Comparison of ENCODE assay signal across 8 cellular contexts in genomic region chr3:122794779-122795673, GRCh38. TPM values are rescaled to one million over a fixed set of nuclear protein-coding genes. Genes with fewer than 3 reads are reported as not detected.
DNase-seq lines count a peak whose midpoint lies in the region; ATAC-seq, FAIRE-seq and TF ChIP-seq lines count a peak whose summit lies in the region.

Gene SLC49A4, plus strand, starts transcription at chr3:122795069. Its CDS starts 124 bp downstream, at chr3:122795193.

- H3K27me3 ChIP-seq in DOHH2 (ENCODE audit: control insufficient read depth, low read length), result no peaks in the 10 kb centered on the region
- no peaks in the 10 kb centered on the region for H3K27me3 ChIP-seq in ovary
- no peaks in the 10 kb centered on the region for H3K27me3 ChIP-seq in tibial artery

- H3K4me1 Mint-ChIP-seq in activated T-helper 2 cell treated with anti-CD3 and anti-CD28 coated beads, Interferon-gamma antibody, Interleukin-2, Interleukin-4, amounts not matched to agents 10 μg/mL and 5 μg/mL and 100 μg/mL, durations not matched to agents 14 hours and 24 hours and 36 hours (ENCODE audit: low read depth), result peaks cover 31% of the 10 kb centered on the region

- H3K4me3 Mint-ChIP-seq in activated T-helper 2 cell treated with anti-CD3 and anti-CD28 coated beads, Interferon-gamma antibody, Interleukin-2, Interleukin-4, amounts not matched to agents 10 μg/mL and 5 μg/mL and 100 μg/mL, durations not matched to agents 14 hours and 24 hours and 36 hours (ENCODE audit: low read depth), result peak within 1 kb of the TSS; percentile 88

- no peaks in the 10 kb centered on the region for H4K20me1 ChIP-seq in DOHH2 (ENCODE audit: control insufficient read depth, insufficient read depth, low read depth, low read length)

- DNase-seq in LoVo (ENCODE audit: low spot score) (peak; percentile 83), frontal cortex (ENCODE audit: low spot score in 2 of 2) (peak; percentile 78 to 83), ovary (peak; percentile 68 to 83 (median 74)), tibial artery (peak; percentile 66 to 85), NCI-H1092 treated with DMSO at 0.1 percent for 48 hours (lab: John Stamatoyannopoulos, UW) (no peak)
- DNase-seq in activated T-helper 2 cell treated with anti-CD3 and anti-CD28 coated beads, Interferon-gamma antibody, Interleukin-2, Interleukin-4, amounts not matched to agents 10 μg/mL and 5 μg/mL and 100 μg/mL, durations not matched to agents 14 hours and 24 hours and 36 hours (ENCODE audit: low spot score), result peak; percentile 62

- H3K9me2 ChIP-seq in DOHH2 (replicated peaks; ENCODE audit: control insufficient read depth, low read length), result no peaks in the 10 kb centered on the region

- FAIRE-seq in frontal cortex (lab: Jason Lieb, UNC), result no peak

- TF ChIP-seq CTCF in DOHH2 (IDR thresholded peaks at IDR 0.05; ENCODE audit: low read depth, low read length, poor library complexity, severe bottlenecking), result no peak
- TF ChIP-seq CTCF in ovary (IDR thresholded peaks at IDR 0.05), result peak in 1 of 3 donors; percentile 26
- TF ChIP-seq CTCF in tibial artery (IDR thresholded peaks at IDR 0.05), result no peak

- peak; percentile 83 for TF ChIP-seq POLR2A in ovary (IDR thresholded peaks at IDR 0.05)

- no peaks in the 10 kb centered on the region for H3K36me3 ChIP-seq in DOHH2 (ENCODE audit: control insufficient read depth, low read length)
- no peaks in the 10 kb centered on the region for H3K36me3 ChIP-seq in ovary
- no peaks in the 10 kb centered on the region for H3K36me3 ChIP-seq in tibial artery

- H3K27ac ChIP-seq in DOHH2 (ENCODE audit: low read depth, low read length) (peak within 1 kb of the TSS; percentile 62), ovary (peak within 1 kb of the TSS; percentile 93 to 95), tibial artery (peak within 1 kb of the TSS; percentile 99)

- H3K4me1 ChIP-seq in DOHH2 (ENCODE audit: control insufficient read depth, low read length) (peaks cover 28% of the 10 kb centered on the region), ovary (ENCODE audit: insufficient read depth) (peaks cover 4% of the 10 kb centered on the region), tibial artery (peaks cover 0 to 24% (median 14%) of the 10 kb centered on the region in 4 donors)

- WGBS in ovary, 3 donors, result 0 to 1% (median 1%) methylated on average over 60 to 84 of the region's 84 CpGs

- ATAC-seq in GM21825 (IDR thresholded peaks at IDR 0.05; ENCODE audit: unreplicated experiment), result peak; percentile 69

- H3K36me3 Mint-ChIP-seq in activated T-helper 2 cell treated with anti-CD3 and anti-CD28 coated beads, Interferon-gamma antibody, Interleukin-2, Interleukin-4, amounts not matched to agents 10 μg/mL and 5 μg/mL and 100 μg/mL, durations not matched to agents 14 hours and 24 hours and 36 hours (ENCODE audit: low read depth), result peaks cover 4% of the 10 kb centered on the region

- H3K4me2 ChIP-seq in DOHH2 (ENCODE audit: low read length), result peak within 1 kb of the TSS; percentile 96

- no peaks in the 10 kb centered on the region for H3F3A ChIP-seq in DOHH2 (ENCODE audit: control insufficient read depth, insufficient read depth)

- TF ChIP-seq EP300 in ovary (IDR thresholded peaks at IDR 0.05), result no peak

- peaks cover 3% of the 10 kb centered on the region for H3K27me3 Mint-ChIP-seq in activated T-helper 2 cell treated with anti-CD3 and anti-CD28 coated beads, Interferon-gamma antibody, Interleukin-2, Interleukin-4, amounts not matched to agents 10 μg/mL and 5 μg/mL and 100 μg/mL, durations not matched to agents 14 hours and 24 hours and 36 hours (ENCODE audit: low read depth)

- H3K9me3 ChIP-seq in DOHH2 (ENCODE audit: control insufficient read depth, insufficient read depth, low read length) (no peaks in the 10 kb centered on the region), ovary (no peaks in the 10 kb centered on the region), tibial artery (no peaks in the 10 kb centered on the region)

- intact Hi-C loops in activated T-helper 2 cell treated with anti-CD3 and anti-CD28 coated beads, Interferon-gamma antibody, Interleukin-2, Interleukin-4, amounts not matched to agents 10 μg/mL and 5 μg/mL and 100 μg/mL, durations not matched to agents 14 hours and 24 hours and 36 hours (cut with micrococcal nuclease), result loop anchor here (5.0 to 10.0 kb wide), 6 partner anchors 113 to 1250 kb away; partner anchors contain the start of genes DTX3L, FAM162A, HACD2 and MIX23
- intact Hi-C loops in ovary (cut with DNase I), result loop anchor here in 2 of 4 donors (5.0 to 10.0 kb wide), 2 partner anchors 378 to 410 kb away; partner anchors contain the start of genes FAM162A (in 1 of the 2), MIX23 (in 1 of the 2) and WDR5B (in 1 of the 2)
- intact Hi-C loops in tibial artery (cut with DNase I; ENCODE audit: low total_unique reads), result no loop called here

- peaks cover 37% of the 10 kb centered on the region for H3K79me2 ChIP-seq in DOHH2 (ENCODE audit: control insufficient read depth, low read length)

- H3K27ac Mint-ChIP-seq in activated T-helper 2 cell treated with anti-CD3 and anti-CD28 coated beads, Interferon-gamma antibody, Interleukin-2, Interleukin-4, amounts not matched to agents 10 μg/mL and 5 μg/mL and 100 μg/mL, durations not matched to agents 14 hours and 24 hours and 36 hours, result peak within 1 kb of the TSS; percentile 77

- no peaks in the 10 kb centered on the region for H3K9me3 Mint-ChIP-seq in activated T-helper 2 cell treated with anti-CD3 and anti-CD28 coated beads, Interferon-gamma antibody, Interleukin-2, Interleukin-4, amounts not matched to agents 10 μg/mL and 5 μg/mL and 100 μg/mL, durations not matched to agents 14 hours and 24 hours and 36 hours

- peak within 1 kb of the TSS; percentile 86 for H3K4me3 ChIP-seq in DOHH2 (ENCODE audit: low read length)
- peak within 1 kb of the TSS; percentile 85 for H3K4me3 ChIP-seq in ovary
- H3K4me3 ChIP-seq in tibial artery, result peak within 1 kb of the TSS; percentile 96

RNA-seq across cellular contexts. Expression of gene SLC49A4, which starts in this region (rescaled TPM):
- 2.0 TPM in 2 replicates for total RNA-seq in activated T-helper 2 cell treated with anti-CD3 and anti-CD28 coated beads, Interferon-gamma antibody, Interleukin-2, Interleukin-4, amounts not matched to agents 10 μg/mL and 5 μg/mL and 100 μg/mL, durations not matched to agents 14 hours and 24 hours and 36 hours
- total RNA-seq in frontal cortex, result 20.0 TPM
- 10 to 100 TPM in 3 of 7 donors, 1 to 10 TPM in 4; 7.0 to 17.8 (median 8.3) TPM for total RNA-seq in ovary
- 10 to 100 TPM in 1 of 2 donors, 1 to 10 TPM in 1; 3.7 to 13.4 TPM for polyA plus RNA-seq in ovary
